In the genomic region with DNA sequence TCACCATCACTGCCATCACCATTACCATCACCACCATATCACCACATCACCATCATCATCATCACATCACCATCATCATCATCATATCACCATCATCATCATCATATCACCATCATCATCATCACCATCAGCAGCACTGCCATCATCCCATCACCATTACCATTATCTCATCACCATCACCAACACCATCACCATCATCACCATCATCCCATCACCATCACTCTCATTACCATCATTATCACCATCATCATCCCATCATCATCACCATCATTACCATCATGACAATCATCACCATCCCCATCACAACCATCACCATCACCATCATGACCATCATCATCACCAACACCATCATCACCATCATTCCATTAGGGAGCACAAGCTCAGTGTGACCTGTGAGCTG, we compare ENCODE assay signal across 22 cellular contexts.
"Had no signal": no experiment of that assay in that cellular context is flagged by ENCODE, and none has a peak within 500 bp of the region (broad histone marks: within the 10 kb centered on the region; RNA-seq: fewer than 3 reads in every experiment).

No MANE protein-coding gene starts in this region.

- DNase-seq: IMR-90, Kasumi-1, MM.1S, NCI-H1092 treated with DMSO at 0.1 percent for 48 hours, NCI-H1436, NCI-H187, NCI-H2029, NCI-H2081 treated with DMSO at 0.1 percent for 48 hours, NCI-H2171, NCI-H226, NCI-H446, NCI-H510A, NCI-H524 treated with DMSO at 0.1 percent for 48 hours, NCI-H69, NCI-H774, SHP77 treated with DMSO at 0.1 percent for 48 hours, SJCRH30 had no signal

- FAIRE-seq: RCC 7860 had no signal

- H3K4me3 ChIP-seq: SJCRH30 had no signal

- H3K4me1 ChIP-seq: SJCRH30 had no signal

- H3K4me2 ChIP-seq: KMS-11 had no signal

- H3K27ac ChIP-seq: HL-60, KMS-11, RWPE1, SJCRH30 had no signal

- H3K27me3 ChIP-seq: SJCRH30 had no signal

- H3K36me3 ChIP-seq: SJCRH30 had no signal

- H3K9ac ChIP-seq: KMS-11 had no signal

- H3K9me3 ChIP-seq: SJCRH30 had no signal

- ATAC-seq: SK-N-SH treated with all-trans-retinoic acid at 6 μM for 48 hours had no signal
